1 cellular context compared by ENCODE assay signal in the genomic region with DNA sequence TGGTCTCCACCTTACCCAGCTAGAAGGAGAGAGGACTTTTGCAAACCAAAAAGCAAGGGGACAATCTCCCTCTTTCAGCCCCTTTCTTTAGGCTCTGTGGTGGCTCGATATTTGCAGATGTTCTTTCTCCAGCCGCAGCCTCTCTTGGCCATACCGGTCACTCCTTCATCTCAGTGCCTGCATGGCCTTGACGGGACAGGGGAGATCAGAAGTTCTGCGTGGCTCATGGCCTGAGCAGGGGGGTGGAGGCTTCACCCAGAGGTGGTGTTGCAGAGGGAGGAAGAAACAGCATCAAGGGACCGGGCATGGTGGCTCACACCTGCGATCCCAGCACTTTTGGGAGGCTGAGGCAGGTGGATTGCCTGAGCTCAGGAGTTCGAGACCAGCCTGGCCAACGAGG.
TF ChIP-seq lines count a peak whose summit lies in the region.

No MANE protein-coding gene starts in this region.

TF ChIP-seq in H1, 55 proteins besides CTCF, POLR2A, EP300 and RAD21:
- TF ChIP-seq SRF (IDR thresholded peaks at IDR 0.05; ENCODE audit: low read depth, low read length): no peak
- TF ChIP-seq POLR2AphosphoS5 (IDR thresholded peaks at IDR 0.05; ENCODE audit: low read depth, low read length): no peak
- TF ChIP-seq SP4 (IDR thresholded peaks at IDR 0.05; ENCODE audit: low read length): no peak
- TF ChIP-seq, protein P1, sequence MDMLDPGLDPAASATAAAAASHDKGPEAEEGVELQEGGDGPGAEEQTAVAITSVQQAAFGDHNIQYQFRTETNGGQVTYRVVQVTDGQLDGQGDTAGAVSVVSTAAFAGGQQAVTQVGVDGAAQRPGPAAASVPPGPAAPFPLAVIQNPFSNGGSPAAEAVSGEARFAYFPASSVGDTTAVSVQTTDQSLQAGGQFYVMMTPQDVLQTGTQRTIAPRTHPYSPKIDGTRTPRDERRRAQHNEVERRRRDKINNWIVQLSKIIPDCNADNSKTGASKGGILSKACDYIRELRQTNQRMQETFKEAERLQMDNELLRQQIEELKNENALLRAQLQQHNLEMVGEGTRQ (IDR thresholded peaks at IDR 0.05; ENCODE audit: low read length): no peak
- no peak for TF ChIP-seq JUND (IDR thresholded peaks at IDR 0.05; ENCODE audit: low read length)
- no peak for TF ChIP-seq CHD1 (IDR thresholded peaks at IDR 0.05; ENCODE audit: low read depth, low read length)
- TF ChIP-seq TAF7 (optimal IDR thresholded peaks at IDR 0.05; ENCODE audit: borderline replicate concordance, low read depth, low read length): no peak
- TF ChIP-seq, protein P2, sequence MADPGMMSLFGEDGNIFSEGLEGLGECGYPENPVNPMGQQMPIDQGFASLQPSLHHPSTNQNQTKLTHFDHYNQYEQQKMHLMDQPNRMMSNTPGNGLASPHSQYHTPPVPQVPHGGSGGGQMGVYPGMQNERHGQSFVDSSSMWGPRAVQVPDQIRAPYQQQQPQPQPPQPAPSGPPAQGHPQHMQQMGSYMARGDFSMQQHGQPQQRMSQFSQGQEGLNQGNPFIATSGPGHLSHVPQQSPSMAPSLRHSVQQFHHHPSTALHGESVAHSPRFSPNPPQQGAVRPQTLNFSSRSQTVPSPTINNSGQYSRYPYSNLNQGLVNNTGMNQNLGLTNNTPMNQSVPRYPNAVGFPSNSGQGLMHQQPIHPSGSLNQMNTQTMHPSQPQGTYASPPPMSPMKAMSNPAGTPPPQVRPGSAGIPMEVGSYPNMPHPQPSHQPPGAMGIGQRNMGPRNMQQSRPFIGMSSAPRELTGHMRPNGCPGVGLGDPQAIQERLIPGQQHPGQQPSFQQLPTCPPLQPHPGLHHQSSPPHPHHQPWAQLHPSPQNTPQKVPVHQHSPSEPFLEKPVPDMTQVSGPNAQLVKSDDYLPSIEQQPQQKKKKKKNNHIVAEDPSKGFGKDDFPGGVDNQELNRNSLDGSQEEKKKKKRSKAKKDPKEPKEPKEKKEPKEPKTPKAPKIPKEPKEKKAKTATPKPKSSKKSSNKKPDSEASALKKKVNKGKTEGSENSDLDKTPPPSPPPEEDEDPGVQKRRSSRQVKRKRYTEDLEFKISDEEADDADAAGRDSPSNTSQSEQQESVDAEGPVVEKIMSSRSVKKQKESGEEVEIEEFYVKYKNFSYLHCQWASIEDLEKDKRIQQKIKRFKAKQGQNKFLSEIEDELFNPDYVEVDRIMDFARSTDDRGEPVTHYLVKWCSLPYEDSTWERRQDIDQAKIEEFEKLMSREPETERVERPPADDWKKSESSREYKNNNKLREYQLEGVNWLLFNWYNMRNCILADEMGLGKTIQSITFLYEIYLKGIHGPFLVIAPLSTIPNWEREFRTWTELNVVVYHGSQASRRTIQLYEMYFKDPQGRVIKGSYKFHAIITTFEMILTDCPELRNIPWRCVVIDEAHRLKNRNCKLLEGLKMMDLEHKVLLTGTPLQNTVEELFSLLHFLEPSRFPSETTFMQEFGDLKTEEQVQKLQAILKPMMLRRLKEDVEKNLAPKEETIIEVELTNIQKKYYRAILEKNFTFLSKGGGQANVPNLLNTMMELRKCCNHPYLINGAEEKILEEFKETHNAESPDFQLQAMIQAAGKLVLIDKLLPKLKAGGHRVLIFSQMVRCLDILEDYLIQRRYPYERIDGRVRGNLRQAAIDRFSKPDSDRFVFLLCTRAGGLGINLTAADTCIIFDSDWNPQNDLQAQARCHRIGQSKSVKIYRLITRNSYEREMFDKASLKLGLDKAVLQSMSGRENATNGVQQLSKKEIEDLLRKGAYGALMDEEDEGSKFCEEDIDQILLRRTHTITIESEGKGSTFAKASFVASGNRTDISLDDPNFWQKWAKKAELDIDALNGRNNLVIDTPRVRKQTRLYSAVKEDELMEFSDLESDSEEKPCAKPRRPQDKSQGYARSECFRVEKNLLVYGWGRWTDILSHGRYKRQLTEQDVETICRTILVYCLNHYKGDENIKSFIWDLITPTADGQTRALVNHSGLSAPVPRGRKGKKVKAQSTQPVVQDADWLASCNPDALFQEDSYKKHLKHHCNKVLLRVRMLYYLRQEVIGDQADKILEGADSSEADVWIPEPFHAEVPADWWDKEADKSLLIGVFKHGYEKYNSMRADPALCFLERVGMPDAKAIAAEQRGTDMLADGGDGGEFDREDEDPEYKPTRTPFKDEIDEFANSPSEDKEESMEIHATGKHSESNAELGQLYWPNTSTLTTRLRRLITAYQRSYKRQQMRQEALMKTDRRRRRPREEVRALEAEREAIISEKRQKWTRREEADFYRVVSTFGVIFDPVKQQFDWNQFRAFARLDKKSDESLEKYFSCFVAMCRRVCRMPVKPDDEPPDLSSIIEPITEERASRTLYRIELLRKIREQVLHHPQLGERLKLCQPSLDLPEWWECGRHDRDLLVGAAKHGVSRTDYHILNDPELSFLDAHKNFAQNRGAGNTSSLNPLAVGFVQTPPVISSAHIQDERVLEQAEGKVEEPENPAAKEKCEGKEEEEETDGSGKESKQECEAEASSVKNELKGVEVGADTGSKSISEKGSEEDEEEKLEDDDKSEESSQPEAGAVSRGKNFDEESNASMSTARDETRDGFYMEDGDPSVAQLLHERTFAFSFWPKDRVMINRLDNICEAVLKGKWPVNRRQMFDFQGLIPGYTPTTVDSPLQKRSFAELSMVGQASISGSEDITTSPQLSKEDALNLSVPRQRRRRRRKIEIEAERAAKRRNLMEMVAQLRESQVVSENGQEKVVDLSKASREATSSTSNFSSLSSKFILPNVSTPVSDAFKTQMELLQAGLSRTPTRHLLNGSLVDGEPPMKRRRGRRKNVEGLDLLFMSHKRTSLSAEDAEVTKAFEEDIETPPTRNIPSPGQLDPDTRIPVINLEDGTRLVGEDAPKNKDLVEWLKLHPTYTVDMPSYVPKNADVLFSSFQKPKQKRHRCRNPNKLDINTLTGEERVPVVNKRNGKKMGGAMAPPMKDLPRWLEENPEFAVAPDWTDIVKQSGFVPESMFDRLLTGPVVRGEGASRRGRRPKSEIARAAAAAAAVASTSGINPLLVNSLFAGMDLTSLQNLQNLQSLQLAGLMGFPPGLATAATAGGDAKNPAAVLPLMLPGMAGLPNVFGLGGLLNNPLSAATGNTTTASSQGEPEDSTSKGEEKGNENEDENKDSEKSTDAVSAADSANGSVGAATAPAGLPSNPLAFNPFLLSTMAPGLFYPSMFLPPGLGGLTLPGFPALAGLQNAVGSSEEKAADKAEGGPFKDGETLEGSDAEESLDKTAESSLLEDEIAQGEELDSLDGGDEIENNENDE (IDR thresholded peaks at IDR 0.05; ENCODE audit: insufficient replicate concordance, low read length): no peak
- no peak for TF ChIP-seq YY1 (IDR thresholded peaks at IDR 0.05; ENCODE audit: low read depth, low read length)
